12 cellular contexts compared by ENCODE assay signal in the genomic region with DNA sequence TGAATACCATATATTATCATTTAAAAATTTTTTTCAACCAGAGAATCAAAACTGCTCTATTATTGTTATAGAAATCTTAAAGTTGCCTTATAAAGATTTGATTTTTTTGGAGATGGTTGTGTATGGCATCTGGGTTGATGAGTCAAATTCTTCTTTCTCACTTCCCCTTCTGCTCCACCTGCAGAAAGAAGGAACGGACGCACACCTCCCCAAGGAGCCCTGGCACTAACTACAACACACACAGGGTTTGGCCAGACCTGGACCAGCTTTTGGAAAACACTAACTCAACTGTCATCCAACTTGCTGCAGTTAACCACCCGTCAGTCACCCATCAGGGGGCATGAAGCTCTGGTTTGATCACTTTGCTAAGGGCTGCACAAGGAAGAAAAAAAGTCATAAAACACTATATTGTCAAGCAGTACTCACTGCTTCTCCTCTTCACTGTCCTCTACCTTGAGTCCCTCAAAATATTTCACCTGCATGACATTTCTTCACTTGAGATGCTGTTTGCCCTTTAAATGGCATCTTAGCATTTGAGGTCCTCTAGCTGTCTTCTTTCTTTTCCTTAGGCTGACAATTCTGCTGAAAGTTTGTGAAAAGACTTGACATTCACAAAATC.
DNase-seq lines count a peak whose midpoint lies in the region; ATAC-seq and TF ChIP-seq lines count a peak whose summit lies in the region.
"Had no signal": no experiment of that assay in that cellular context is flagged by ENCODE, and none has a peak within 500 bp of the region (broad histone marks: within the 10 kb centered on the region; RNA-seq: fewer than 3 reads in every experiment).

No MANE protein-coding gene starts in this region.

- DNase-seq in NAMALWA (ENCODE audit: low spot score) (peak; percentile 72), RKO (ENCODE audit: low spot score) (no peak), NCI-H2171 (lab: John Stamatoyannopoulos, UW) (no peak), foreskin keratinocyte (no peak)
- no peak for DNase-seq in stimulated activated CD4-positive, alpha-beta T cell treated with anti-CD3 and anti-CD28 coated beads, Interleukin-4, amount 100 ng/mL, for 24 hours
- DNase-seq: activated CD8-positive, alpha-beta memory T cell treated with anti-CD3 and anti-CD28 coated beads, Interleukin-2, amount 10 ng/mL, durations not matched to agents 7 days and 5 days; left cardiac atrium; NCI-H526 treated with DMSO at 0.1 percent for 48 hours; ovary had no signal

- no peaks in the 10 kb centered on the region for H3K27me3 ChIP-seq in foreskin keratinocyte
- H3K27me3 ChIP-seq: ovary had no signal

- TF ChIP-seq CTCF in foreskin keratinocyte (conservative IDR thresholded peaks at IDR 0.05): no peak

- H3K4me1 ChIP-seq in foreskin keratinocyte: no peaks in the 10 kb centered on the region

- no peak overlapping the region for H3K27ac ChIP-seq in foreskin keratinocyte
- H3K27ac ChIP-seq: ovary had no signal

- ATAC-seq in GM18508 (IDR thresholded peaks at IDR 0.05; ENCODE audit: insufficient read depth, unreplicated experiment) (peak; percentile 100), GM21367 (IDR thresholded peaks at IDR 0.05; ENCODE audit: unreplicated experiment) (peak; percentile 100), HG02981 (IDR thresholded peaks at IDR 0.05; ENCODE audit: unreplicated experiment) (peak; percentile 100), foreskin keratinocyte (no peak)
- ATAC-seq: activated CD8-positive, alpha-beta memory T cell treated with anti-CD3 and anti-CD28 coated beads, Interleukin-2, amount 10 ng/mL, durations not matched to agents 7 days and 5 days; left cardiac atrium had no signal
